Comparison of ENCODE assay signal across 1 cellular context in the genomic region with DNA sequence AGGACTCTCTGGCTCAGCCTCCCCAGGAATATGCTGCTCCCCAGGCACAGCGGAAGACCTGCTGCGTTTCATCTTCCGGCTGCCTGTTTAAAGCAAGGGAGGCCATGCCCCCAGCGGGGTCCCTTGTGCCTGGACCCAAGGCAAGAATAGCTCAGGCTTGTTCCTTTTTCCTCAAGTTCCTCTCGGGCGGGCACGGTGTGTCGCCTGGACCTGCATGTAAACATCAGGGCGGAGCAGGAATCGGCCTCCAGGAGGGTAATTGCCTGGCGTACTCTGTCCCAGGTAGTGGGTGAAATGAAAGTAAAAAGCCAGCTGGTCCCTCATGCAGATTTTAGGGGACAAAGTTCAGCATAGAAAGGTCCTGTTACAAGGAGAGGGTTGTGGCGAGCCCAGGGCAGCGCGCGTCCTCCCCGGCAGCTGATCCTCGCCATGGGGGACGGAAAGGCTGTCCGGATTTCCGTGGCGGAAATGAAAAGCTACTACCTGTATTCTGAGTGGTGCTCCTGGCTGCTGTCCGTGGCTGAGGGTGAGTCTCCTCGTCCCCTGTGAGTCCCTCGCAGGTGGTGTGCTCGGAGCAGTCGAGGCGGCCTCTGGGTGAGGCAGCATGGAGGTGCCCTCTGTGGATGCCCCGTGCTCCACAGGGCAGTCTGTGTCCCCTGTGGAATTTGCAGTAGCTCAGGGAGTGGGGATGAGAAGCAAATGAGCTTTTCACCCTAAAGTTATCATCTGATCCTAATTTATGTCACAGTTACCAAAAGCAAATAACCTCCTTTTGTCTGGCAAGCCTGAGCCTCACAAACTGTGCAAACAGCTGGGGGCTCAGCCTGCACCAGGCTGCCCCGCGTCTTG.
TF ChIP-seq lines count a peak whose summit lies in the region.

No MANE protein-coding gene starts in this region.

TF ChIP-seq in HepG2, 621 proteins besides CTCF, POLR2A, EP300 and RAD21 (continued from another document and continues in another):
- TF ChIP-seq, protein P1, sequence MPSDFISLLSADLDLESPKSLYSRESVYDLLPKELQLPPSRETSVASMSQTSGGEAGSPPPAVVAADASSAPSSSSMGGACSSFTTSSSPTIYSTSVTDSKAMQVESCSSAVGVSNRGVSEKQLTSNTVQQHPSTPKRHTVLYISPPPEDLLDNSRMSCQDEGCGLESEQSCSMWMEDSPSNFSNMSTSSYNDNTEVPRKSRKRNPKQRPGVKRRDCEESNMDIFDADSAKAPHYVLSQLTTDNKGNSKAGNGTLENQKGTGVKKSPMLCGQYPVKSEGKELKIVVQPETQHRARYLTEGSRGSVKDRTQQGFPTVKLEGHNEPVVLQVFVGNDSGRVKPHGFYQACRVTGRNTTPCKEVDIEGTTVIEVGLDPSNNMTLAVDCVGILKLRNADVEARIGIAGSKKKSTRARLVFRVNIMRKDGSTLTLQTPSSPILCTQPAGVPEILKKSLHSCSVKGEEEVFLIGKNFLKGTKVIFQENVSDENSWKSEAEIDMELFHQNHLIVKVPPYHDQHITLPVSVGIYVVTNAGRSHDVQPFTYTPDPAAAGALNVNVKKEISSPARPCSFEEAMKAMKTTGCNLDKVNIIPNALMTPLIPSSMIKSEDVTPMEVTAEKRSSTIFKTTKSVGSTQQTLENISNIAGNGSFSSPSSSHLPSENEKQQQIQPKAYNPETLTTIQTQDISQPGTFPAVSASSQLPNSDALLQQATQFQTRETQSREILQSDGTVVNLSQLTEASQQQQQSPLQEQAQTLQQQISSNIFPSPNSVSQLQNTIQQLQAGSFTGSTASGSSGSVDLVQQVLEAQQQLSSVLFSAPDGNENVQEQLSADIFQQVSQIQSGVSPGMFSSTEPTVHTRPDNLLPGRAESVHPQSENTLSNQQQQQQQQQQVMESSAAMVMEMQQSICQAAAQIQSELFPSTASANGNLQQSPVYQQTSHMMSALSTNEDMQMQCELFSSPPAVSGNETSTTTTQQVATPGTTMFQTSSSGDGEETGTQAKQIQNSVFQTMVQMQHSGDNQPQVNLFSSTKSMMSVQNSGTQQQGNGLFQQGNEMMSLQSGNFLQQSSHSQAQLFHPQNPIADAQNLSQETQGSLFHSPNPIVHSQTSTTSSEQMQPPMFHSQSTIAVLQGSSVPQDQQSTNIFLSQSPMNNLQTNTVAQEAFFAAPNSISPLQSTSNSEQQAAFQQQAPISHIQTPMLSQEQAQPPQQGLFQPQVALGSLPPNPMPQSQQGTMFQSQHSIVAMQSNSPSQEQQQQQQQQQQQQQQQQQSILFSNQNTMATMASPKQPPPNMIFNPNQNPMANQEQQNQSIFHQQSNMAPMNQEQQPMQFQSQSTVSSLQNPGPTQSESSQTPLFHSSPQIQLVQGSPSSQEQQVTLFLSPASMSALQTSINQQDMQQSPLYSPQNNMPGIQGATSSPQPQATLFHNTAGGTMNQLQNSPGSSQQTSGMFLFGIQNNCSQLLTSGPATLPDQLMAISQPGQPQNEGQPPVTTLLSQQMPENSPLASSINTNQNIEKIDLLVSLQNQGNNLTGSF (CRISPR knock-in tag; IDR thresholded peaks at IDR 0.05) = peak; percentile 5; the same call in 1 of the 2 replicates
- TF ChIP-seq MTF1 (CRISPR knock-in tag; IDR thresholded peaks at IDR 0.05) (no peak), DNMT3B (CRISPR knock-in tag; conservative IDR thresholded peaks at IDR 0.05) (no peak), NFIC (IDR thresholded peaks at IDR 0.05; ENCODE audit: low read length) (no peak), LCORL (IDR thresholded peaks at IDR 0.05) (0 out of 2 replicates have a peak, but pooled peaks have one; percentile 11), LCORL (CRISPR knock-in tag; IDR thresholded peaks at IDR 0.05) (peak; percentile 92), HOXA3 (CRISPR knock-in tag; IDR thresholded peaks at IDR 0.05) (peak; percentile 31; the same call in 1 of the 2 replicates), TAF1 (CRISPR knock-in tag; IDR thresholded peaks at IDR 0.05) (peak; percentile 62), ZEB1 (IDR thresholded peaks at IDR 0.05; ENCODE audit: insufficient replicate concordance, low read depth) (peak; percentile 79), SOX5 (CRISPR knock-in tag; IDR thresholded peaks at IDR 0.05; ENCODE audit: borderline replicate concordance) (peak; percentile 31; the same call in 1 of the 2 replicates), SMARCC2 (IDR thresholded peaks at IDR 0.05) (no peak), ZNF781 (CRISPR knock-in tag; IDR thresholded peaks at IDR 0.05; ENCODE audit: borderline replicate concordance, not compliant biosample characterization) (no peak), KDM5B (CRISPR knock-in tag; IDR thresholded peaks at IDR 0.05; ENCODE audit: borderline replicate concordance) (peak; percentile 46; the same call in 1 of the 2 replicates), KMT2B (CRISPR knock-in tag; IDR thresholded peaks at IDR 0.05) (peak; percentile 40; the same call in 1 of the 2 replicates), SAP130 (CRISPR knock-in tag; IDR thresholded peaks at IDR 0.05; ENCODE audit: low read depth) (peak; percentile 88), TEAD3 (CRISPR knock-in tag; optimal IDR thresholded peaks at IDR 0.05; ENCODE audit: borderline replicate concordance) (peak; percentile 69), FOXC1 (CRISPR knock-in tag; IDR thresholded peaks at IDR 0.05; ENCODE audit: borderline replicate concordance) (no peak; the same call in 1 of the 2 replicates), SOX6 (IDR thresholded peaks at IDR 0.05) (no peak), SOX6 (CRISPR knock-in tag; IDR thresholded peaks at IDR 0.05) (peak; percentile 65), ATRX (CRISPR knock-in tag; IDR thresholded peaks at IDR 0.05; ENCODE audit: borderline replicate concordance) (no peak), KDM2A (CRISPR knock-in tag; IDR thresholded peaks at IDR 0.05; ENCODE audit: borderline replicate concordance, low read depth) (peak; percentile 58; the same call in 1 of the 2 replicates), ZNF292 (CRISPR knock-in tag; IDR thresholded peaks at IDR 0.05; ENCODE audit: borderline replicate concordance, low read depth) (no peak), FOXP1 (IDR thresholded peaks at IDR 0.05) (no peak), FOXP1 (CRISPR knock-in tag; IDR thresholded peaks at IDR 0.05) (peak; percentile 34), ZNF792 (CRISPR knock-in tag; IDR thresholded peaks at IDR 0.05) (0 out of 2 replicates have a peak, but pooled peaks have one; percentile 21)
- TF ChIP-seq, protein P2, sequence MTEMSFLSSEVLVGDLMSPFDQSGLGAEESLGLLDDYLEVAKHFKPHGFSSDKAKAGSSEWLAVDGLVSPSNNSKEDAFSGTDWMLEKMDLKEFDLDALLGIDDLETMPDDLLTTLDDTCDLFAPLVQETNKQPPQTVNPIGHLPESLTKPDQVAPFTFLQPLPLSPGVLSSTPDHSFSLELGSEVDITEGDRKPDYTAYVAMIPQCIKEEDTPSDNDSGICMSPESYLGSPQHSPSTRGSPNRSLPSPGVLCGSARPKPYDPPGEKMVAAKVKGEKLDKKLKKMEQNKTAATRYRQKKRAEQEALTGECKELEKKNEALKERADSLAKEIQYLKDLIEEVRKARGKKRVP (CRISPR knock-in tag; IDR thresholded peaks at IDR 0.05) = peak in 1 of 2 experiments; percentile 20; a peak in 1 of 4 replicates
- TF ChIP-seq, protein P3, sequence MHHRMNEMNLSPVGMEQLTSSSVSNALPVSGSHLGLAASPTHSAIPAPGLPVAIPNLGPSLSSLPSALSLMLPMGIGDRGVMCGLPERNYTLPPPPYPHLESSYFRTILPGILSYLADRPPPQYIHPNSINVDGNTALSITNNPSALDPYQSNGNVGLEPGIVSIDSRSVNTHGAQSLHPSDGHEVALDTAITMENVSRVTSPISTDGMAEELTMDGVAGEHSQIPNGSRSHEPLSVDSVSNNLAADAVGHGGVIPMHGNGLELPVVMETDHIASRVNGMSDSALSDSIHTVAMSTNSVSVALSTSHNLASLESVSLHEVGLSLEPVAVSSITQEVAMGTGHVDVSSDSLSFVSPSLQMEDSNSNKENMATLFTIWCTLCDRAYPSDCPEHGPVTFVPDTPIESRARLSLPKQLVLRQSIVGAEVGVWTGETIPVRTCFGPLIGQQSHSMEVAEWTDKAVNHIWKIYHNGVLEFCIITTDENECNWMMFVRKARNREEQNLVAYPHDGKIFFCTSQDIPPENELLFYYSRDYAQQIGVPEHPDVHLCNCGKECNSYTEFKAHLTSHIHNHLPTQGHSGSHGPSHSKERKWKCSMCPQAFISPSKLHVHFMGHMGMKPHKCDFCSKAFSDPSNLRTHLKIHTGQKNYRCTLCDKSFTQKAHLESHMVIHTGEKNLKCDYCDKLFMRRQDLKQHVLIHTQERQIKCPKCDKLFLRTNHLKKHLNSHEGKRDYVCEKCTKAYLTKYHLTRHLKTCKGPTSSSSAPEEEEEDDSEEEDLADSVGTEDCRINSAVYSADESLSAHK (CRISPR knock-in tag; IDR thresholded peaks at IDR 0.05; ENCODE audit: borderline replicate concordance) = no peak
- TF ChIP-seq, protein P4, sequence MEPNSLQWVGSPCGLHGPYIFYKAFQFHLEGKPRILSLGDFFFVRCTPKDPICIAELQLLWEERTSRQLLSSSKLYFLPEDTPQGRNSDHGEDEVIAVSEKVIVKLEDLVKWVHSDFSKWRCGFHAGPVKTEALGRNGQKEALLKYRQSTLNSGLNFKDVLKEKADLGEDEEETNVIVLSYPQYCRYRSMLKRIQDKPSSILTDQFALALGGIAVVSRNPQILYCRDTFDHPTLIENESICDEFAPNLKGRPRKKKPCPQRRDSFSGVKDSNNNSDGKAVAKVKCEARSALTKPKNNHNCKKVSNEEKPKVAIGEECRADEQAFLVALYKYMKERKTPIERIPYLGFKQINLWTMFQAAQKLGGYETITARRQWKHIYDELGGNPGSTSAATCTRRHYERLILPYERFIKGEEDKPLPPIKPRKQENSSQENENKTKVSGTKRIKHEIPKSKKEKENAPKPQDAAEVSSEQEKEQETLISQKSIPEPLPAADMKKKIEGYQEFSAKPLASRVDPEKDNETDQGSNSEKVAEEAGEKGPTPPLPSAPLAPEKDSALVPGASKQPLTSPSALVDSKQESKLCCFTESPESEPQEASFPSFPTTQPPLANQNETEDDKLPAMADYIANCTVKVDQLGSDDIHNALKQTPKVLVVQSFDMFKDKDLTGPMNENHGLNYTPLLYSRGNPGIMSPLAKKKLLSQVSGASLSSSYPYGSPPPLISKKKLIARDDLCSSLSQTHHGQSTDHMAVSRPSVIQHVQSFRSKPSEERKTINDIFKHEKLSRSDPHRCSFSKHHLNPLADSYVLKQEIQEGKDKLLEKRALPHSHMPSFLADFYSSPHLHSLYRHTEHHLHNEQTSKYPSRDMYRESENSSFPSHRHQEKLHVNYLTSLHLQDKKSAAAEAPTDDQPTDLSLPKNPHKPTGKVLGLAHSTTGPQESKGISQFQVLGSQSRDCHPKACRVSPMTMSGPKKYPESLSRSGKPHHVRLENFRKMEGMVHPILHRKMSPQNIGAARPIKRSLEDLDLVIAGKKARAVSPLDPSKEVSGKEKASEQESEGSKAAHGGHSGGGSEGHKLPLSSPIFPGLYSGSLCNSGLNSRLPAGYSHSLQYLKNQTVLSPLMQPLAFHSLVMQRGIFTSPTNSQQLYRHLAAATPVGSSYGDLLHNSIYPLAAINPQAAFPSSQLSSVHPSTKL (CRISPR knock-in tag; IDR thresholded peaks at IDR 0.05) = peak; percentile 39; the same call in 1 of the 2 replicates
- TF ChIP-seq, protein P5, sequence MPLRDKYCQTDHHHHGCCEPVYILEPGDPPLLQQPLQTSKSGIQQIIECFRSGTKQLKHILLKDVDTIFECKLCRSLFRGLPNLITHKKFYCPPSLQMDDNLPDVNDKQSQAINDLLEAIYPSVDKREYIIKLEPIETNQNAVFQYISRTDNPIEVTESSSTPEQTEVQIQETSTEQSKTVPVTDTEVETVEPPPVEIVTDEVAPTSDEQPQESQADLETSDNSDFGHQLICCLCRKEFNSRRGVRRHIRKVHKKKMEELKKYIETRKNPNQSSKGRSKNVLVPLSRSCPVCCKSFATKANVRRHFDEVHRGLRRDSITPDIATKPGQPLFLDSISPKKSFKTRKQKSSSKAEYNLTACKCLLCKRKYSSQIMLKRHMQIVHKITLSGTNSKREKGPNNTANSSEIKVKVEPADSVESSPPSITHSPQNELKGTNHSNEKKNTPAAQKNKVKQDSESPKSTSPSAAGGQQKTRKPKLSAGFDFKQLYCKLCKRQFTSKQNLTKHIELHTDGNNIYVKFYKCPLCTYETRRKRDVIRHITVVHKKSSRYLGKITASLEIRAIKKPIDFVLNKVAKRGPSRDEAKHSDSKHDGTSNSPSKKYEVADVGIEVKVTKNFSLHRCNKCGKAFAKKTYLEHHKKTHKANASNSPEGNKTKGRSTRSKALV (CRISPR knock-in tag; IDR thresholded peaks at IDR 0.05) = peak; percentile 32; the same call in 1 of the 2 replicates
- TF ChIP-seq, protein P6, sequence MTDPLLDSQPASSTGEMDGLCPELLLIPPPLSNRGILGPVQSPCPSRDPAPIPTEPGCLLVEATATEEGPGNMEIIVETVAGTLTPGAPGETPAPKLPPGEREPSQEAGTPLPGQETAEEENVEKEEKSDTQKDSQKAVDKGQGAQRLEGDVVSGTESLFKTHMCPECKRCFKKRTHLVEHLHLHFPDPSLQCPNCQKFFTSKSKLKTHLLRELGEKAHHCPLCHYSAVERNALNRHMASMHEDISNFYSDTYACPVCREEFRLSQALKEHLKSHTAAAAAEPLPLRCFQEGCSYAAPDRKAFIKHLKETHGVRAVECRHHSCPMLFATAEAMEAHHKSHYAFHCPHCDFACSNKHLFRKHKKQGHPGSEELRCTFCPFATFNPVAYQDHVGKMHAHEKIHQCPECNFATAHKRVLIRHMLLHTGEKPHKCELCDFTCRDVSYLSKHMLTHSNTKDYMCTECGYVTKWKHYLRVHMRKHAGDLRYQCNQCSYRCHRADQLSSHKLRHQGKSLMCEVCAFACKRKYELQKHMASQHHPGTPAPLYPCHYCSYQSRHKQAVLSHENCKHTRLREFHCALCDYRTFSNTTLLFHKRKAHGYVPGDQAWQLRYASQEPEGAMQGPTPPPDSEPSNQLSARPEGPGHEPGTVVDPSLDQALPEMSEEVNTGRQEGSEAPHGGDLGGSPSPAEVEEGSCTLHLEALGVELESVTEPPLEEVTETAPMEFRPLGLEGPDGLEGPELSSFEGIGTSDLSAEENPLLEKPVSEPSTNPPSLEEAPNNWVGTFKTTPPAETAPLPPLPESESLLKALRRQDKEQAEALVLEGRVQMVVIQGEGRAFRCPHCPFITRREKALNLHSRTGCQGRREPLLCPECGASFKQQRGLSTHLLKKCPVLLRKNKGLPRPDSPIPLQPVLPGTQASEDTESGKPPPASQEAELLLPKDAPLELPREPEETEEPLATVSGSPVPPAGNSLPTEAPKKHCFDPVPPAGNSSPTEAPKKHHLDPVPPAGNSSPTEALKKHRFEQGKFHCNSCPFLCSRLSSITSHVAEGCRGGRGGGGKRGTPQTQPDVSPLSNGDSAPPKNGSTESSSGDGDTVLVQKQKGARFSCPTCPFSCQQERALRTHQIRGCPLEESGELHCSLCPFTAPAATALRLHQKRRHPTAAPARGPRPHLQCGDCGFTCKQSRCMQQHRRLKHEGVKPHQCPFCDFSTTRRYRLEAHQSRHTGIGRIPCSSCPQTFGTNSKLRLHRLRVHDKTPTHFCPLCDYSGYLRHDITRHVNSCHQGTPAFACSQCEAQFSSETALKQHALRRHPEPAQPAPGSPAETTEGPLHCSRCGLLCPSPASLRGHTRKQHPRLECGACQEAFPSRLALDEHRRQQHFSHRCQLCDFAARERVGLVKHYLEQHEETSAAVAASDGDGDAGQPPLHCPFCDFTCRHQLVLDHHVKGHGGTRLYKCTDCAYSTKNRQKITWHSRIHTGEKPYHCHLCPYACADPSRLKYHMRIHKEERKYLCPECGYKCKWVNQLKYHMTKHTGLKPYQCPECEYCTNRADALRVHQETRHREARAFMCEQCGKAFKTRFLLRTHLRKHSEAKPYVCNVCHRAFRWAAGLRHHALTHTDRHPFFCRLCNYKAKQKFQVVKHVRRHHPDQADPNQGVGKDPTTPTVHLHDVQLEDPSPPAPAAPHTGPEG (CRISPR knock-in tag; IDR thresholded peaks at IDR 0.05) = peak; percentile 69
